Comparison of ENCODE assay signal across 8 cellular contexts in the genomic region with DNA sequence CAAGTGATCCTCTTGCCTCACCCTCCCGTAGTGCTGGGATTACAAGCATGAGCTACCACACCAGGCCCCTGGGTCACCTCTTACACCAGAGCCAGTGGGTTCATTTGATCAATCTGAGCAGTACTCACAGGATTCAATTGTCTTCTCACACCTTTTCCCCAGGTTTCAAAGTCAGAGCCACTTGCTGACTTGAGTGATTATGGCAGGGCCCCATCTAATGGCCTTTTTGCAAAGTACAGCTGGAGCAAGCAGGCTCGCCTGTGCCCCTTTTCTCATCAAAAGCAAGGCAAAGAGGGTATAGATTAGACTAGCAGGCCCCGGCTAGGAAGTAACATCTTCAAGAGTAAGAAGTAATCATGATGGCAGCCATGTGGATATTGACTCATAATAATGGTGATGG.
DNase-seq lines count a peak whose midpoint lies in the region; ATAC-seq and TF ChIP-seq lines count a peak whose summit lies in the region.

No MANE protein-coding gene starts in this region.

- no peak overlapping the region for H3K4me3 ChIP-seq in HCT116 (replicated peaks in 1 of 2; ENCODE audit: low read depth in 1 of 2, low read length in 2 of 2)

- H3K36me3 ChIP-seq in HCT116 (ENCODE audit: control insufficient read depth in 1 of 2, insufficient read depth in 2 of 2, low read length in 2 of 2), result no peaks in the 10 kb centered on the region

- no peak overlapping the region for H2AFZ ChIP-seq in HCT116 (ENCODE audit: low read depth, low read length, poor library complexity, severe bottlenecking)

- ATAC-seq in HCT116 (peak; percentile 93), GM21367 (IDR thresholded peaks at IDR 0.05; ENCODE audit: unreplicated experiment) (no peak)

- peak; percentile 97 for TF ChIP-seq RAD21 in HCT116 (IDR thresholded peaks at IDR 0.05; ENCODE audit: low read depth)

- H3K27me3 ChIP-seq in HCT116 (ENCODE audit: insufficient read depth, low read length), result no peaks in the 10 kb centered on the region

- CTCF ChIA-PET in HCT116 (lab: Charles Lee), result interaction anchor here (0.9 to 3.3 kb wide), 6 partner anchors 76 to 243 kb away, joined by 3 to 41 read pairs (median 7); no protein-coding TSS in a partner anchor

- BruUV-seq in HCT116 (replicated peaks; lab: Mats Ljungman, UMichigan), result no TSS peak

- intact Hi-C loops in HCT116 (cut with micrococcal nuclease), result loop anchor here (1.0 to 2.0 kb wide), 3 partner anchors 128 to 229 kb away; no protein-coding TSS in a partner anchor

- H3K4me1 ChIP-seq in HCT116 (ENCODE audit: control insufficient read depth in 1 of 2, insufficient read depth in 2 of 2, low read length in 2 of 2), result no peaks in the 10 kb centered on the region; a peak in 2 of 4 replicates

- H3K4me2 ChIP-seq in HCT116 (ENCODE audit: low read length), result no peak overlapping the region

- DNase-seq in DMS53 treated with DMSO at 0.1 percent for 48 hours (lab: John Stamatoyannopoulos, UW; ENCODE audit: unreplicated experiment) (peak; percentile 61), HCT116 (ENCODE audit: low read depth, low spot score) (peak; percentile 56), NCI-H748 treated with DMSO at 0.1 percent for 48 hours (lab: John Stamatoyannopoulos, UW) (peak; percentile 55), activated T-helper 1 cell treated with Interleukin-2 at 50 U/mL for 16 hours (ENCODE audit: low read depth) (peak; percentile 5), glomerular visceral epithelial cell (ENCODE audit: extremely low spot score) (peak; percentile 46)
- DNase-seq in stimulated activated CD4-positive, alpha-beta T cell treated with anti-CD3 and anti-CD28 coated beads, Interleukin-4, amount 100 ng/mL, for 1 hour, result peak; percentile 27
- DNase-seq in activated CD4-positive, CD25-positive, alpha-beta regulatory T cell (lab: John Stamatoyannopoulos, UW), result no peak

- H3K9me2 ChIP-seq in HCT116 (ENCODE audit: insufficient read depth), result no peaks in the 10 kb centered on the region

- H3K9me3 ChIP-seq in HCT116 (ENCODE audit: control insufficient read depth in 1 of 2, insufficient read depth in 1 of 2, low read depth in 1 of 2, low read length in 2 of 2), result no peaks in the 10 kb centered on the region

- H3K79me2 ChIP-seq in HCT116 (ENCODE audit: insufficient read depth, low read length), result no peaks in the 10 kb centered on the region

- POLR2A ChIA-PET in HCT116 (lab: Charles Lee), result no interaction called here

- RAD21 ChIA-PET in HCT116 (lab: Charles Lee; ENCODE audit: low non-redundant PET in 1 of 2, low total read pairs in 2 of 2, uncharacterized antibody in 2 of 2, unreplicated experiment in 2 of 2), result interaction anchor here (0.8 to 1.4 kb wide), 3 partner anchors 216 to 228 kb away, joined by 3 to 7 read pairs (median 3); no protein-coding TSS in a partner anchor

- no peak for TF ChIP-seq POLR2A in HCT116 (IDR thresholded peaks at IDR 0.05; ENCODE audit: borderline replicate concordance, extremely low read depth, insufficient read depth, insufficient read length)

- no peak overlapping the region for H3K9ac ChIP-seq in HCT116 (ENCODE audit: low read length)

- TF ChIP-seq CTCF in HCT116 (IDR thresholded peaks at IDR 0.05 in 2 of 3, conservative IDR thresholded peaks at IDR 0.05 in 1 of 3; ENCODE audit: borderline replicate concordance in 1 of 3, insufficient read depth in 1 of 3, low read depth in 2 of 3, low read length in 2 of 3), result peak; percentile 77 to 94 (median 83)

- H3K27ac ChIP-seq in HCT116 (ENCODE audit: low read depth, low read length), result no peak overlapping the region

- H4K20me1 ChIP-seq in HCT116 (ENCODE audit: insufficient read depth), result no peaks in the 10 kb centered on the region

TF ChIP-seq in HCT116, 20 proteins besides CTCF, POLR2A, EP300 and RAD21:
- no peak for TF ChIP-seq SIN3A (IDR thresholded peaks at IDR 0.05; ENCODE audit: low read depth)
- peak; percentile 19 for TF ChIP-seq YY1 (IDR thresholded peaks at IDR 0.05; ENCODE audit: extremely low read depth, insufficient replicate concordance, low read depth, low read length)

Comparison
In these comparisons a context has a peak if more than half of its experiments do, and no peak if none do; other contexts are left out.
1. DNase-seq: peak in DMS53 treated with DMSO at 0.1 percent for 48 hours (single experiment), HCT116 (single experiment), NCI-H748 treated with DMSO at 0.1 percent for 48 hours (single experiment), activated T-helper 1 cell treated with Interleukin-2 at 50 U/mL for 16 hours (single experiment), glomerular visceral epithelial cell (single experiment) and stimulated activated CD4-positive, alpha-beta T cell treated with anti-CD3 and anti-CD28 coated beads, Interleukin-4, amount 100 ng/mL, for 1 hour (single experiment); none in activated CD4-positive, CD25-positive, alpha-beta regulatory T cell (0 of 4).